In the genomic region with DNA sequence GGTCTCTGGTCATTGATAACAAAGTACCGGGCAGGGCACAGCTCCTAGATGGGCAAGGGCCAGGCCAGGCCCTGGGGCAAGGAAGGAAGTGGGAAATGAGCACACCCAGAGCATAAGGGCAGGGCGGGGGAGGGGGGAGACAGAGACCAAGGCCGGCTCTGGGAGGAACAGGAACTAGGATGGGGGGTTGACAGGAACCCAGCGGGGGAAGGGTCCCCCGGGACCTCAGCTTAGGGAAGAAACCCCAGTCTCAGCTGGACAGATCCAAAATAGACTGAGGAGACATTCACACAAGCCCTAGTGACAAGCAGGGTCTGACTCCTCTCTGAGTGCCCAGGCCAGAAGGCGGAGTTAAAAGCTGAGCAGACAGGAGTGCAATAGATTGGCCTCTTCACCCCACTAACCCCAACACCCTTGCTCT, we compare ENCODE assay signal across 8 cellular contexts. TPM values are rescaled to one million over a fixed set of nuclear protein-coding genes. Genes with fewer than 3 reads are reported as not detected.
A peak's percentile ranks its signal among the peaks of the same experiment; 100 is the strongest.
DNase-seq lines count a peak whose midpoint lies in the region; ATAC-seq and TF ChIP-seq lines count a peak whose summit lies in the region.

No MANE protein-coding gene starts in this region.

- BruUV-seq in Calu3 (replicated peaks; lab: Mats Ljungman, UMichigan): TSS peak; percentile 40

- H3K27ac Mint-ChIP-seq in Calu3 (ENCODE audit: unreplicated experiment) (peak overlapping the region; percentile 61), natural killer cell (peak overlapping the region; percentile 92 to 95)

- H3K4me1 Mint-ChIP-seq in Calu3 (ENCODE audit: low read depth, unreplicated experiment) (peaks cover 36% of the 10 kb centered on the region), natural killer cell (peaks cover 53 to 66% of the 10 kb centered on the region in 2 donors)

- H3K4me3 Mint-ChIP-seq in Calu3 (ENCODE audit: low read depth, unreplicated experiment) (peak overlapping the region; percentile 89), natural killer cell (peak overlapping the region; percentile 97)

- DNase-seq in Calu3 (peak; percentile 18), Kasumi-1 (lab: John Stamatoyannopoulos, UW) (peak; percentile 73 to 89), fibroblast of the aortic adventitia (ENCODE audit: low read depth) (peak; percentile 35), natural killer cell (peak; percentile 46), NCI-H1694 treated with DMSO at 0.1 percent for 48 hours (lab: John Stamatoyannopoulos, UW) (no peak)
- peak; percentile 33 for DNase-seq in activated T-cell treated with anti-CD3 and anti-CD28 coated beads, Interleukin-2, amount 50 U/mL, for 1 hour

- no peak for TF ChIP-seq CTCF in Calu3 (IDR thresholded peaks at IDR 0.05; ENCODE audit: unreplicated experiment)
- TF ChIP-seq CTCF in fibroblast of the aortic adventitia (IDR thresholded peaks at IDR 0.05; ENCODE audit: insufficient read depth, low read length): no peak
- no peak for TF ChIP-seq CTCF in natural killer cell (IDR thresholded peaks at IDR 0.05)

- H3K9me3 Mint-ChIP-seq in Calu3 (ENCODE audit: low read depth, unreplicated experiment) (peaks cover 2% of the 10 kb centered on the region), natural killer cell (no peaks in the 10 kb centered on the region)

- ATAC-seq in natural killer cell (peak in 1 of 3 donors; percentile 14), HG02623 (IDR thresholded peaks at IDR 0.05; ENCODE audit: unreplicated experiment) (no peak), GM21528 (IDR thresholded peaks at IDR 0.05; ENCODE audit: low FRiP score, unreplicated experiment) (no peak)

- CTCF ChIA-PET in Calu3 (lab: Charles Lee): interaction anchor here (0.9 to 1.2 kb wide), 2 partner anchors 11 to 47 kb away, joined by 3 to 4 read pairs; a partner anchor contains a TSS

- intact Hi-C loops in Calu3 (cut with micrococcal nuclease; ENCODE audit: unreplicated experiment) (loop anchor here (5.0 kb wide), 1 partner anchor 307 kb away; no protein-coding TSS in a partner anchor), natural killer cell (cut with micrococcal nuclease) (loop anchor here (1.0 to 10.0 kb wide), 4 partner anchors 43 to 700 kb away; a partner anchor contains a TSS)

- peak overlapping the region; percentile 99 for H3K4me3 ChIP-seq in fibroblast of the aortic adventitia (ENCODE audit: low read depth, low read length)

- H3K36me3 Mint-ChIP-seq in Calu3 (ENCODE audit: insufficient read depth, unreplicated experiment) (peaks cover 58% of the 10 kb centered on the region), natural killer cell (no peaks in the 10 kb centered on the region)

- H3K27me3 Mint-ChIP-seq in Calu3 (ENCODE audit: unreplicated experiment) (no peaks in the 10 kb centered on the region), natural killer cell (ENCODE audit: low read depth in 2 of 2) (no peaks in the 10 kb centered on the region)

RNA-seq across cellular contexts. Expression of a gene that starts 0.7 kb away (rescaled TPM):
- total RNA-seq in Calu3 (2022): 16.8 and 17.5 TPM in 2 replicates
- 14.1 and 22.1 TPM in 2 replicates for total RNA-seq in fibroblast of the aortic adventitia (ENCODE audit: low replicate concordance)
- total RNA-seq in natural killer cell: 10 to 100 TPM; 21.0 to 28.3 (median 23.9) TPM

RNA-seq across cellular contexts. Expression of a gene that starts 12.0 kb away (rescaled TPM):
- total RNA-seq in Calu3 (2022) (97.3 and 103 TPM in 2 replicates), fibroblast of the aortic adventitia (ENCODE audit: low replicate concordance) (65.3 and 109 TPM in 2 replicates), natural killer cell (10 to 100 TPM; 41.4 to 43.9 (median 41.6) TPM)

RNA-seq across cellular contexts. Expression of a gene that starts 18.5 kb away (rescaled TPM):
- 31.9 and 32.0 TPM in 2 replicates for total RNA-seq in Calu3 (2022)
- total RNA-seq in fibroblast of the aortic adventitia (ENCODE audit: low replicate concordance): 8.9 and 12.1 TPM in 2 replicates
- 10 to 100 TPM; 23.6 to 28.2 (median 27.7) TPM for total RNA-seq in natural killer cell

RNA-seq across cellular contexts. Expression of a gene that starts 35.2 kb away (rescaled TPM):
- total RNA-seq in Calu3 (2022) (38.8 and 46.2 TPM in 2 replicates), fibroblast of the aortic adventitia (ENCODE audit: low replicate concordance) (16.2 and 32.2 TPM in 2 replicates), natural killer cell (10 to 100 TPM; 33.9 to 38.9 (median 35.7) TPM)

RNA-seq across cellular contexts. Expression of a gene that starts 42.5 kb away (rescaled TPM):
- total RNA-seq in Calu3 (2022) (205 and 208 TPM in 2 replicates), fibroblast of the aortic adventitia (ENCODE audit: low replicate concordance) (203 and 210 TPM in 2 replicates), natural killer cell (100 to 1,000 TPM; 303 to 338 (median 322) TPM)
